ENCODE assay signal across 8 cellular contexts in the genomic region with DNA sequence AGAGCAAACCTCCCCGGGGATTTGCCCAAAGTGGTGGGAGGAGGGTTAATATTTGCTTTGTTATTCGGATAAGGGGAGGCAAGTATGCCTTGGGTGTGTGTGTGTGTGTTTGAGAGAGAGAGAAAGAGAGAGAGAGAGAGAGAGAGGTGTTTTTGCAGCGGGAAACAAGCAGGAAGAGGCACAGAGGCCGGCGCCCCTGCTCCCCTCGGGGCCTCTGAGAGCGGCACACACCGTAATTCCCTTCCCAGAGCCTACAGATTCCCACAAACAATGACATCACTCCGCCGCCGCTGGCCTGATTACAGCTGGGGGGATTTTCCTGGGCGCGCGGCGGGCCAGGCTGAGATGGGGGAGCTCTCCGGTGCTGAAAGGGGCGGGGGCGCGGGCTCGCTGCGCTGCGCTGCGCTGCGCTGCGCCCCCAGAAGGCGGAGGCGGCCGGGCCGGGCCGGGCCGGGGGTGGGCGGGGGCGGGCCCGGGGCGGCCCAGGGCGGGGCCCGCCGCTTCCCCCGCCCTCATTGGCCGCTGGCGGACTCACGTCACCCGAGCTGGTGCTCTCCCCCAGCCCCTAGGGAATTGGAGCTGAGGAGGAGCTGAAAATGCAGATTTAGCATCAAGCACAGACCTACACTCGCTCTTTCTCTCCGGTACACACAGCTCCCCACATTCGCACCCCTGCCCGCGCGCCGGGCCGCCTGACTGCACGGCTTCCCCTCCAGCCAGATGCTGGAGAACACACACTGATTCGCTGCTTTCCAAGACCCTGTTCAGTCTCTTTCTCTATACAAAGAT. TPM values are rescaled to one million over a fixed set of nuclear protein-coding genes. Genes with fewer than 3 reads are reported as not detected.
DNase-seq lines count a peak whose midpoint lies in the region; ATAC-seq, FAIRE-seq and TF ChIP-seq lines count a peak whose summit lies in the region.

PCSK2 (plus strand) TSS at position 631 of the 789 bp plus-strand sequence. CDS start 266 bp downstream, outside the sequence.

- in situ Hi-C loops in K562 (cut with MboI) = no loop called here

- TF ChIP-seq CTCF in K562 (IDR thresholded peaks at IDR 0.05 in 2 of 3, conservative IDR thresholded peaks at IDR 0.05 in 1 of 3; ENCODE audit: insufficient read depth in 2 of 3, low read depth in 1 of 3, low read length in 3 of 3) = no peak

- H3K4me3 ChIP-seq in K562 = no peak within 1 kb of the TSS
- H3K4me3 ChIP-seq in iPS-18c (ENCODE audit: insufficient read depth, low read depth, low read length) = peak within 1 kb of the TSS; percentile 69
- peak within 1 kb of the TSS in 1 of 2 donors; percentile 14 for H3K4me3 ChIP-seq in small intestine (ENCODE audit: low read depth in 1 of 2, low read length in 2 of 2)

- no peak for FAIRE-seq in K562 (lab: Jason Lieb, UNC)
- no peak for FAIRE-seq in small intestine (lab: Jason Lieb, UNC)

- intact Hi-C loops in K562 (cut with micrococcal nuclease) = loop anchor here (10.0 kb wide), 1 partner anchor 208 kb away; no protein-coding TSS in a partner anchor

- DNase-seq in DMS 273 treated with DMSO at 0.1 percent for 48 hours (lab: John Stamatoyannopoulos, UW) = peak; percentile 72
- DNase-seq in NCI-H2029 treated with DMSO at 0.1 percent for 48 hours (lab: John Stamatoyannopoulos, UW) = peak; percentile 76
- DNase-seq in K562 (ENCODE audit: extremely low read depth in 1 of 4, low spot score in 3 of 4) = peak; percentile 27 to 72 (median 53)
- DNase-seq in small intestine = peak; percentile 3
- DNase-seq in mesenteric fat pad (ENCODE audit: low spot score) = no peak

- TF ChIP-seq POLR2A in K562 (conservative IDR thresholded peaks at IDR 0.05) = no peak

- no peaks in the 10 kb centered on the region for H3K9me1 ChIP-seq in K562 (ENCODE audit: control insufficient read depth, insufficient read depth, low read length)

- H3K4me1 ChIP-seq in K562 (replicated peaks in 1 of 2; ENCODE audit: control insufficient read depth in 2 of 2, insufficient read depth in 2 of 2, low read length in 2 of 2) (peaks cover 0 to 5% of the 10 kb centered on the region in 2 experiments; a peak in 2 of 5 replicates), small intestine (ENCODE audit: control insufficient read depth in 2 of 2, insufficient read depth in 1 of 2, low read depth in 1 of 2, low read length in 1 of 2) (no peaks in the 10 kb centered on the region)

- no peak for TF ChIP-seq EP300 in K562 (IDR thresholded peaks at IDR 0.05; ENCODE audit: low read length)

- no peak within 1 kb of the TSS for H2AFZ ChIP-seq in K562 (ENCODE audit: low read depth, low read length)

- H3K27me3 ChIP-seq in K562 (ENCODE audit: control insufficient read depth in 2 of 2, insufficient read depth in 2 of 2, low read length in 2 of 2) = peaks cover 0 to 11% of the 10 kb centered on the region in 2 experiments; a peak in 2 of 5 replicates
- H3K27me3 ChIP-seq in small intestine (ENCODE audit: control insufficient read depth in 2 of 2, insufficient read depth in 2 of 2, low read length in 2 of 2) = peaks cover 5 to 20% of the 10 kb centered on the region in 2 donors

- BruUV-seq in K562 (replicated peaks; lab: Mats Ljungman, UMichigan) = no TSS peak

- peak; percentile 88 for ATAC-seq in K562
- ATAC-seq in GM21447 (IDR thresholded peaks at IDR 0.05; ENCODE audit: unreplicated experiment) = no peak
- ATAC-seq in GM21786 (IDR thresholded peaks at IDR 0.05; ENCODE audit: unreplicated experiment) = no peak

- H3K9ac ChIP-seq in K562 (ENCODE audit: insufficient read depth in 1 of 2, low read depth in 2 of 2, low read length in 2 of 2) = no peak within 1 kb of the TSS

- no peaks in the 10 kb centered on the region for H3K79me2 ChIP-seq in K562 (ENCODE audit: control insufficient read depth, insufficient read depth, low read length)

- H3K36me3 ChIP-seq in K562 (ENCODE audit: control insufficient read depth, insufficient read depth, low read length) (no peaks in the 10 kb centered on the region), small intestine (ENCODE audit: control insufficient read depth in 2 of 2, insufficient read depth in 2 of 2, low read length in 2 of 2) (no peaks in the 10 kb centered on the region)

- POLR2A ChIA-PET in K562 (lab: Yijun Ruan, JAX) = no interaction called here

- CTCF ChIA-PET in K562 (lab: Yijun Ruan, JAX; ENCODE audit: low intra/inter-chr PET ratio) = no interaction called here

- no peak for TF ChIP-seq RAD21 in K562 (CRISPR knock-in tag; conservative IDR thresholded peaks at IDR 0.05 in 1 of 2, IDR thresholded peaks at IDR 0.05 in 1 of 2)

- no peak within 1 kb of the TSS for H3K4me2 ChIP-seq in K562 (ENCODE audit: insufficient read depth, low read length)

- no peaks in the 10 kb centered on the region for H3K9me3 ChIP-seq in K562 (replicated peaks; ENCODE audit: control insufficient read depth, insufficient read depth, low read depth, low read length)
- H3K9me3 ChIP-seq in iPS-18c (ENCODE audit: control insufficient read depth, insufficient read depth, low read length) = no peaks in the 10 kb centered on the region
- H3K9me3 ChIP-seq in small intestine (ENCODE audit: control insufficient read depth, low read depth) = no peaks in the 10 kb centered on the region

- no peaks in the 10 kb centered on the region for H4K20me1 ChIP-seq in K562 (replicated peaks; ENCODE audit: control insufficient read depth, insufficient read depth, low read length)

- H3K27ac ChIP-seq in K562 (ENCODE audit: extremely low read depth, low read depth, low read length) (no peak within 1 kb of the TSS), small intestine (ENCODE audit: low read depth in 1 of 2, low read length in 1 of 2) (no peak within 1 kb of the TSS)

- WGBS in K562 (ENCODE audit: insufficient coverage, low coverage, missing lambda C conversion rate) = 1% methylated on average over 15 of the region's 53 CpGs
- 1 to 5% (median 2%) methylated on average over 29 to 53 of the region's 53 CpGs for WGBS in small intestine, 3 donors

TF ChIP-seq in K562, 482 proteins besides CTCF, POLR2A, EP300 and RAD21 (continues in another document):
- TF ChIP-seq PHB (CRISPR knock-in tag; IDR thresholded peaks at IDR 0.05) = no peak
- TF ChIP-seq SETDB1 (IDR thresholded peaks at IDR 0.05; ENCODE audit: low read length) = no peak
- no peak for TF ChIP-seq ZNF778 (CRISPR knock-in tag; IDR thresholded peaks at IDR 0.05)
- TF ChIP-seq CHAMP1 (IDR thresholded peaks at IDR 0.05) = no peak
- no peak for TF ChIP-seq SAFB (IDR thresholded peaks at IDR 0.05; ENCODE audit: borderline replicate concordance, low read depth, low read length)
- TF ChIP-seq DNMT1 (IDR thresholded peaks at IDR 0.05) = no peak
- TF ChIP-seq GMEB1 (CRISPR knock-in tag; IDR thresholded peaks at IDR 0.05) = no peak
- no peak for TF ChIP-seq HIVEP1 (CRISPR knock-in tag; IDR thresholded peaks at IDR 0.05)

RNA-seq across cellular contexts. Expression of gene PCSK2, which starts in this region (rescaled TPM):
- not detected in 2 replicates for total RNA-seq in K562 (2011; cell fraction: chromatin; rRNA removed; ENCODE audit: low replicate concordance)
- total RNA-seq in K562 (2011; cell fraction: nucleolus; rRNA removed) = not detected in 2 replicates
- not detected in 2 replicates for total RNA-seq in K562 (2011; cell fraction: nucleoplasm; rRNA removed)
- total RNA-seq in K562 (2014; rRNA removed) (0.05 TPM in 1 of 2 replicates, not detected in the other), K562 (2014; rRNA removed; fragmentation: Illumina TruSeq; extraction: Trizol) (not detected in 2 replicates), K562 (2015; rRNA removed; fragmentation: Illumina TruSeq; extraction: Trizol) (not detected in 2 replicates), K562 (2021) (0.07 TPM in 1 of 2 replicates, not detected in the other), mesenteric fat pad (not detected)
- polyA plus RNA-seq in K562 (2011; rRNA removed) (not detected in 2 replicates), K562 (2014; fragmentation: Illumina TruSeq; extraction: Trizol) (not detected in 2 replicates), K562 (2014; fragmentation: Nextera tagmentation; extraction: Ambion mirVana) (not detected), K562 (2014; rRNA removed) (0.04 TPM in 1 of 2 replicates, not detected in the other), small intestine (1 to 10 TPM in 1 of 3 donors, under 1 TPM in 2; 0.27 to 2.6 (median 0.45) TPM)
- polyA plus RNA-seq in K562 (2011; cell fraction: cytosol; rRNA removed) = not detected in 2 replicates
- not detected in 2 replicates for polyA plus RNA-seq in K562 (2011; cell fraction: nucleus; rRNA removed)
- polyA plus RNA-seq in K562 (2012) = 0.04 TPM in 1 of 2 replicates, not detected in the other
- polyA minus RNA-seq in K562 (2011; rRNA and poly(A)+ RNA removed) = not detected in 2 replicates
- not detected in 2 replicates for polyA minus RNA-seq in K562 (2011; cell fraction: cytosol; rRNA and poly(A)+ RNA removed)
- not detected in 2 replicates for polyA minus RNA-seq in K562 (2011; cell fraction: nucleus; rRNA and poly(A)+ RNA removed)

Comparison
In these comparisons a context has a peak if more than half of its experiments do, and no peak if none do; other contexts are left out.
1. Peak in DNase-seq and ATAC-seq in K562; RNA of the gene not detected or under 1 TPM.